ENCODE assay signal across 2 cellular contexts in genomic region chr3:5195605-5196004, GRCh38.
TF ChIP-seq lines count a peak whose summit lies in the region.

No MANE protein-coding gene starts in this region.

TF ChIP-seq in HCT116, 20 proteins besides CTCF, POLR2A, EP300 and RAD21 (continued from another document):
- TF ChIP-seq EGR1 (IDR thresholded peaks at IDR 0.05; ENCODE audit: low read depth) (no peak), MAX (IDR thresholded peaks at IDR 0.05) (no peak), ZBTB33 (IDR thresholded peaks at IDR 0.05; ENCODE audit: extremely low read depth, insufficient replicate concordance, low read length) (no peak), ELF1 (IDR thresholded peaks at IDR 0.05; ENCODE audit: borderline replicate concordance, low read depth) (no peak), SP1 (IDR thresholded peaks at IDR 0.05; ENCODE audit: low read depth) (no peak), EZH2 (IDR thresholded peaks at IDR 0.05) (no peak)

TF ChIP-seq in H1, 55 proteins besides CTCF, POLR2A, EP300 and RAD21 (continued from another document):
- no peak for TF ChIP-seq POLR2AphosphoS5 (IDR thresholded peaks at IDR 0.05; ENCODE audit: low read depth, low read length)
- TF ChIP-seq CBX8 (IDR thresholded peaks at IDR 0.05; ENCODE audit: borderline replicate concordance, low read depth, low read length) = no peak
- TF ChIP-seq POU5F1 (IDR thresholded peaks at IDR 0.05; ENCODE audit: low read depth, low read length) = no peak
